In genomic region chr14:100770605-100771120, GRCh38 we compare ENCODE assay signal across 21 cellular contexts. TPM values are rescaled to one million over a fixed set of nuclear protein-coding genes. Genes with fewer than 3 reads are reported as not detected.
DNase-seq lines count a peak whose midpoint lies in the region; ATAC-seq and TF ChIP-seq lines count a peak whose summit lies in the region.
"Had no signal": no experiment of that assay in that cellular context is flagged by ENCODE, and none has a peak within 500 bp of the region (broad histone marks: within the 10 kb centered on the region; RNA-seq: fewer than 3 reads in every experiment).

No MANE protein-coding gene starts in this region.

- no peaks in the 10 kb centered on the region for H3K36me3 ChIP-seq in spleen
- H3K36me3 ChIP-seq in esophagus muscularis mucosa: no peaks in the 10 kb centered on the region

- H3K4me3 ChIP-seq in spleen: no peak overlapping the region
- H3K4me3 ChIP-seq in esophagus muscularis mucosa: no peak overlapping the region
- H3K4me3 ChIP-seq: PC-9, SK-N-MC had no signal

- TF ChIP-seq EP300 in esophagus muscularis mucosa (IDR thresholded peaks at IDR 0.05): no peak

- DNase-seq in stimulated activated naive CD8-positive, alpha-beta T cell treated with anti-CD3 and anti-CD28 coated beads, Interleukin-15, Interleukin-2, amounts not matched to agents 100 U/mL and 50 U/mL, for 24 hours: no peak
- peak; percentile 62 for DNase-seq in mesenteric fat pad (ENCODE audit: low spot score)
- peak; percentile 72 for DNase-seq in spleen
- DNase-seq in hypothalamus (lab: John Stamatoyannopoulos, UW): no peak
- DNase-seq in esophagus muscularis mucosa (ENCODE audit: extremely low spot score): no peak
- DNase-seq: ACHN; AML-193; CD4-positive, CD25-positive, alpha-beta regulatory T cell; DMS79 treated with DMSO at 0.1 percent for 48 hours; GOT3; NCI-H1048; NCI-H1436 treated with DMSO at 0.1 percent for 48 hours; NCI-H2081; NCI-H82; PC-9 had no signal

- peak overlapping the region; percentile 4 for H3K27ac Mint-ChIP-seq in stimulated activated naive CD8-positive, alpha-beta T cell treated with anti-CD3 and anti-CD28 coated beads, Interleukin-15, Interleukin-2, amounts not matched to agents 100 ng/mL and 50 ng/mL, for 24 hours
- H3K27ac Mint-ChIP-seq: CD4-positive, CD25-positive, alpha-beta regulatory T cell had no signal

- peaks cover 0 to 23% (median 0%) of the 10 kb centered on the region in 7 donors for H3K27me3 ChIP-seq in spleen (replicated peaks in 1 of 7)
- peaks cover 0 to 37% (median 0%) of the 10 kb centered on the region in 4 donors for H3K27me3 ChIP-seq in esophagus muscularis mucosa

- intact Hi-C loops in spleen (cut with DNase I; ENCODE audit: low total_unique reads): no loop called here
- intact Hi-C loops in esophagus muscularis mucosa (cut with DNase I): no loop called here

- H3K27ac ChIP-seq in spleen: peak overlapping the region in 4 of 8 donors; percentile 21 to 51 (median 29)
- H3K27ac ChIP-seq in esophagus muscularis mucosa (replicated peaks in 1 of 4): no peak overlapping the region
- H3K27ac ChIP-seq: KMS-11, PC-9, SK-N-MC had no signal

- no peaks in the 10 kb centered on the region for H3K4me1 Mint-ChIP-seq in stimulated activated naive CD8-positive, alpha-beta T cell treated with anti-CD3 and anti-CD28 coated beads, Interleukin-15, Interleukin-2, amounts not matched to agents 100 ng/mL and 50 ng/mL, for 24 hours (ENCODE audit: low read depth)
- H3K4me1 Mint-ChIP-seq: CD4-positive, CD25-positive, alpha-beta regulatory T cell had no signal

- no peak for TF ChIP-seq POLR2A in spleen (IDR thresholded peaks at IDR 0.05)
- TF ChIP-seq POLR2A in esophagus muscularis mucosa (IDR thresholded peaks at IDR 0.05; ENCODE audit: low read depth): no peak

- H3K9me3 ChIP-seq in spleen (peaks cover 0 to 4% (median 0%) of the 10 kb centered on the region in 8 donors), esophagus muscularis mucosa (peaks cover 0 to 19% (median 8%) of the 10 kb centered on the region in 4 donors)

- H3K36me3 Mint-ChIP-seq in stimulated activated naive CD8-positive, alpha-beta T cell treated with anti-CD3 and anti-CD28 coated beads, Interleukin-15, Interleukin-2, amounts not matched to agents 100 ng/mL and 50 ng/mL, for 24 hours (ENCODE audit: low read depth): no peaks in the 10 kb centered on the region
- H3K36me3 Mint-ChIP-seq: CD4-positive, CD25-positive, alpha-beta regulatory T cell had no signal

- H3K9me3 Mint-ChIP-seq in stimulated activated naive CD8-positive, alpha-beta T cell treated with anti-CD3 and anti-CD28 coated beads, Interleukin-15, Interleukin-2, amounts not matched to agents 100 ng/mL and 50 ng/mL, for 24 hours: no peaks in the 10 kb centered on the region

- no peak for ATAC-seq in stimulated activated naive CD8-positive, alpha-beta T cell treated with anti-CD3 and anti-CD28 coated beads, Interleukin-15, Interleukin-2, amounts not matched to agents 100 U/mL and 50 U/mL, for 24 hours
- ATAC-seq in GM18907 (IDR thresholded peaks at IDR 0.05; ENCODE audit: unreplicated experiment): no peak

- H3K4me1 ChIP-seq in spleen (peaks cover 0 to 12% (median 0%) of the 10 kb centered on the region in 6 donors), esophagus muscularis mucosa (no peaks in the 10 kb centered on the region)

- 74 to 91% (median 75%) methylated on average over 5 of the region's 5 CpGs for WGBS in spleen, 5 donors
- WGBS in esophagus muscularis mucosa: 95% methylated on average over 5 of the region's 5 CpGs

- TF ChIP-seq CTCF in spleen (IDR thresholded peaks at IDR 0.05 in 8 of 11, conservative IDR thresholded peaks at IDR 0.05 in 3 of 11) (no peak), esophagus muscularis mucosa (IDR thresholded peaks at IDR 0.05) (no peak)

- no peak overlapping the region for H3K4me3 Mint-ChIP-seq in stimulated activated naive CD8-positive, alpha-beta T cell treated with anti-CD3 and anti-CD28 coated beads, Interleukin-15, Interleukin-2, amounts not matched to agents 100 ng/mL and 50 ng/mL, for 24 hours
- H3K4me3 Mint-ChIP-seq: CD4-positive, CD25-positive, alpha-beta regulatory T cell had no signal

- H3K27me3 Mint-ChIP-seq in stimulated activated naive CD8-positive, alpha-beta T cell treated with anti-CD3 and anti-CD28 coated beads, Interleukin-15, Interleukin-2, amounts not matched to agents 100 ng/mL and 50 ng/mL, for 24 hours: peaks cover 3% of the 10 kb centered on the region
- H3K27me3 Mint-ChIP-seq: CD4-positive, CD25-positive, alpha-beta regulatory T cell had no signal

TF ChIP-seq in PFSK-1, 5 proteins besides CTCF, POLR2A, EP300 and RAD21:
- TF ChIP-seq FOXP2 (optimal IDR thresholded peaks at IDR 0.05; ENCODE audit: borderline replicate concordance, extremely low read depth, extremely low read length, insufficient read depth): peak; percentile 10
- TF ChIP-seq POLR2AphosphoS5 (IDR thresholded peaks at IDR 0.05; ENCODE audit: low read depth, low read length): no peak

RNA-seq across cellular contexts. Expression of gene DLK1, which starts 44.0 kb away (rescaled TPM):
- polyA plus RNA-seq in PFSK-1 (2012; ENCODE audit: insufficient read length, low read depth): 11.3 TPM
- not detected for total RNA-seq in mesenteric fat pad
- total RNA-seq in spleen: under 1 TPM in 3 of 7 donors, not detected in 4; 0.17 to 0.79 (median 0.38) TPM
- polyA plus RNA-seq in spleen: not detected
- total RNA-seq in esophagus muscularis mucosa: under 1 TPM in 1 of 4 donors, not detected in 3; 0.33 TPM
- total RNA-seq: CD4-positive, CD25-positive, alpha-beta regulatory T cell; MCF 10A; PC-9 had no signal
- polyA plus RNA-seq: CD4-positive, CD25-positive, alpha-beta regulatory T cell had no signal

RNA-seq across cellular contexts. Expression of gene MEG3, which starts 55.3 kb away (rescaled TPM):
- not detected for polyA plus RNA-seq in PFSK-1 (2012; ENCODE audit: insufficient read length, low read depth)
- total RNA-seq in mesenteric fat pad (82.2 TPM), spleen (100 to 1,000 TPM in 5 of 7 donors, 10 to 100 TPM in 2; 86.5 to 282 (median 174) TPM), esophagus muscularis mucosa (10 to 100 TPM in 3 of 4 donors, 1 to 10 TPM in 1; 9.4 to 53.2 (median 22.1) TPM)
- 100 to 1,000 TPM in 2 of 3 donors, 10 to 100 TPM in 1; 86.6 to 763 (median 435) TPM for polyA plus RNA-seq in spleen
- total RNA-seq: MCF 10A, PC-9 had no signal
- polyA plus RNA-seq: CD4-positive, CD25-positive, alpha-beta regulatory T cell had no signal

Comparison
In these comparisons a context has a peak if more than half of its experiments do, and no peak if none do; other contexts are left out.
1. DNase-seq: peak in mesenteric fat pad (single experiment) and spleen (single experiment); none in stimulated activated naive CD8-positive, alpha-beta T cell treated with anti-CD3 and anti-CD28 coated beads, Interleukin-15, Interleukin-2, amounts not matched to agents 100 U/mL and 50 U/mL, for 24 hours (single experiment), hypothalamus (0 of 51) and esophagus muscularis mucosa (single experiment).